ENCODE assay signal across 16 cellular contexts in the genomic region with DNA sequence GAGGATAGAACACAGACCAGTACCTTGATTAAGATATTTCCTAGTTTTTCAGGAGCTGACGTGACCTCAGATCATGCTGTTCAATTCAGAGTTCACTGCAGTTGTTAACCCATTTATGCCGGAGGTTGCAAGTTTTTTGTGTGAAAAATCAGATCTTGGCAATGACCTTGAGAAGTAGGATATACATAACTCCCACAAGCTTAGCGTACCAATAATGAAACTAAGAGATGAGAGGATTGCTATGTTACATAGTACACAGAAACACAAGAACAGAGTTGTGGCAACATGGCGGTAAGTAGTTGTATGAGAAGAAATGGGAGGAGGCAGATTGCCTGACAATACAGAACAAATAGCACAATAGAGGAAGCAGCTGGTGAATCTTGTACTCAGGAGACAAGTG.
"Had no signal": no experiment of that assay in that cellular context is flagged by ENCODE, and none has a peak within 500 bp of the region (broad histone marks: within the 10 kb centered on the region; RNA-seq: fewer than 3 reads in every experiment).

No MANE protein-coding gene starts in this region.

- H3K27me3 Mint-ChIP-seq: activated B cell treated with CpG ODN at 0.5 μM for 24 hours; activated naive CD8-positive, alpha-beta T cell treated with anti-CD3 and anti-CD28 coated beads for 36 hours; progenitor cell of endocrine pancreas; stimulated activated naive CD8-positive, alpha-beta T cell treated with anti-CD3 and anti-CD28 coated beads, Interleukin-15, Interleukin-2, amounts not matched to agents 100 ng/mL and 50 ng/mL, for 24 hours had no signal

- H3K27ac Mint-ChIP-seq: activated B cell treated with CpG ODN at 0.5 μM for 24 hours; activated naive CD8-positive, alpha-beta T cell treated with anti-CD3 and anti-CD28 coated beads for 36 hours had no signal

- H3K36me3 ChIP-seq: right atrium auricular region had no signal

- H3K9me3 ChIP-seq: right atrium auricular region, tibial nerve had no signal

- H3K4me3 Mint-ChIP-seq: activated B cell treated with CpG ODN at 0.5 μM for 24 hours; activated naive CD8-positive, alpha-beta T cell treated with anti-CD3 and anti-CD28 coated beads for 36 hours; activated T-cell treated with anti-CD3 and anti-CD28 coated beads, Interleukin-2, amount 50 U/mL, for 72 hours; nephron progenitor cell; stimulated activated naive CD8-positive, alpha-beta T cell treated with anti-CD3 and anti-CD28 coated beads, Interleukin-15, Interleukin-2, amounts not matched to agents 100 ng/mL and 50 ng/mL, for 24 hours; T-helper 2 cell treated with Interferon-gamma antibody and Interleukin-4, amounts not matched to agents 5 μg/mL and 100 μg/mL, for 36 hours had no signal

- H3K4me1 ChIP-seq: foreskin keratinocyte, right atrium auricular region, tibial nerve had no signal

- H3K4me3 ChIP-seq: dorsolateral prefrontal cortex, hepatocyte, lung, right atrium auricular region, tibial nerve had no signal

- H3K27ac ChIP-seq: dorsolateral prefrontal cortex, foreskin keratinocyte, hepatocyte, right atrium auricular region, tibial nerve had no signal

- DNase-seq: activated B cell treated with CpG ODN at 0.5 μM for 24 hours; activated CD4-positive, alpha-beta T cell treated with anti-CD3 and anti-CD28 coated beads for 48 hours; activated gamma-delta T cell treated with Interleukin-2 at 50 U/mL for 16 hours; activated naive CD8-positive, alpha-beta T cell treated with anti-CD3 and anti-CD28 coated beads for 36 hours; activated T-cell treated with anti-CD3 and anti-CD28 coated beads, Interleukin-2, amount 50 U/mL, for 72 hours; amygdala; dorsolateral prefrontal cortex; foreskin keratinocyte; nephron progenitor cell had no signal

- H3K27me3 ChIP-seq: dorsolateral prefrontal cortex, foreskin keratinocyte, hepatocyte, right atrium auricular region, tibial nerve had no signal

- H3K4me1 Mint-ChIP-seq: nephron progenitor cell had no signal

- H3K9me3 Mint-ChIP-seq: activated B cell treated with CpG ODN at 0.5 μM for 24 hours; activated naive CD8-positive, alpha-beta T cell treated with anti-CD3 and anti-CD28 coated beads for 36 hours; activated T-cell treated with anti-CD3 and anti-CD28 coated beads, Interleukin-2, amount 50 U/mL, for 72 hours; stimulated activated naive CD8-positive, alpha-beta T cell treated with anti-CD3 and anti-CD28 coated beads, Interleukin-15, Interleukin-2, amounts not matched to agents 100 ng/mL and 50 ng/mL, for 24 hours; T-helper 2 cell treated with Interferon-gamma antibody and Interleukin-4, amounts not matched to agents 5 μg/mL and 100 μg/mL, for 36 hours had no signal

- ATAC-seq: foreskin keratinocyte had no signal
